Comparison of ENCODE assay signal across 20 cellular contexts in genomic region chr2:134341476-134341875, GRCh38.
DNase-seq lines count a peak whose midpoint lies in the region; ATAC-seq and TF ChIP-seq lines count a peak whose summit lies in the region.
"Had no signal": no experiment of that assay in that cellular context is flagged by ENCODE, and none has a peak within 500 bp of the region (broad histone marks: within the 10 kb centered on the region; RNA-seq: fewer than 3 reads in every experiment).

No MANE protein-coding gene starts in this region.

- H3K27me3 ChIP-seq in neutrophil = no peaks in the 10 kb centered on the region

- no peaks in the 10 kb centered on the region for H3K36me3 ChIP-seq in neutrophil
- H3K36me3 ChIP-seq: HAP-1 had no signal

- POLR2A ChIA-PET in GM10248 (lab: Yijun Ruan, JAX) = no interaction called here

- DNase-seq in D341Med (ENCODE audit: low spot score) (peak; percentile 51), NCI-H82 treated with DMSO at 0.1 percent for 48 hours (lab: John Stamatoyannopoulos, UW; ENCODE audit: unreplicated experiment) (peak; percentile 76), left kidney (ENCODE audit: low read depth, low spot score) (peak; percentile 46), GM10248 (ENCODE audit: extremely low spot score) (no peak)
- no peak for DNase-seq in stimulated activated naive CD4-positive, alpha-beta T cell treated with Interleukin-2 at 50 U/mL for 16 hours (lab: John Stamatoyannopoulos, UW)
- DNase-seq: DMS53, EL, GDM1, GOT3, MM.1S, NCI-H2029 treated with DMSO at 0.1 percent for 48 hours, NCI-H2171 treated with DMSO at 0.1 percent for 48 hours, NCI-H345, NCI-H510A treated with DMSO at 0.1 percent for 48 hours, SK-N-SH, SW 1271 had no signal

- no peaks in the 10 kb centered on the region for H3K9me3 ChIP-seq in neutrophil
- H3K9me3 ChIP-seq: HAP-1, SK-N-SH had no signal

- H3K27ac ChIP-seq in neutrophil = peak overlapping the region; percentile 70
- H3K27ac ChIP-seq: KMS-11 had no signal

- CTCF ChIA-PET in GM10248 (lab: Yijun Ruan, JAX) = interaction anchor here (1.1 to 2.6 kb wide), 7 partner anchors 8 to 97 kb away, joined by 3 to 8 read pairs (median 3); no protein-coding TSS in a partner anchor

- H3K4me1 ChIP-seq in neutrophil (ENCODE audit: control insufficient read depth in 1 of 2, insufficient read depth in 1 of 2, low read depth in 1 of 2, low read length in 1 of 2) = peaks cover 32 to 47% of the 10 kb centered on the region in 2 experiments

- TF ChIP-seq CTCF in neutrophil (IDR thresholded peaks at IDR 0.05) (no peak), GM10248 (IDR thresholded peaks at IDR 0.05; ENCODE audit: control extremely low read depth, extremely low read depth, low read depth, missing control alignments) (no peak)

- no peak overlapping the region for H3K4me3 ChIP-seq in neutrophil (ENCODE audit: low read depth in 1 of 2, low read length in 1 of 2)
- H3K4me3 ChIP-seq: HAP-1 had no signal

- ATAC-seq in GM21737 (IDR thresholded peaks at IDR 0.05; ENCODE audit: unreplicated experiment) = no peak

Comparison
In these comparisons a context has a peak if more than half of its experiments do, and no peak if none do; other contexts are left out.
1. DNase-seq: peak in D341Med (single experiment), NCI-H82 treated with DMSO at 0.1 percent for 48 hours (single experiment) and left kidney (single experiment); none in GM10248 (single experiment) and stimulated activated naive CD4-positive, alpha-beta T cell treated with Interleukin-2 at 50 U/mL for 16 hours (single experiment).